Comparison of ENCODE assay signal across 11 cellular contexts in the genomic region with DNA sequence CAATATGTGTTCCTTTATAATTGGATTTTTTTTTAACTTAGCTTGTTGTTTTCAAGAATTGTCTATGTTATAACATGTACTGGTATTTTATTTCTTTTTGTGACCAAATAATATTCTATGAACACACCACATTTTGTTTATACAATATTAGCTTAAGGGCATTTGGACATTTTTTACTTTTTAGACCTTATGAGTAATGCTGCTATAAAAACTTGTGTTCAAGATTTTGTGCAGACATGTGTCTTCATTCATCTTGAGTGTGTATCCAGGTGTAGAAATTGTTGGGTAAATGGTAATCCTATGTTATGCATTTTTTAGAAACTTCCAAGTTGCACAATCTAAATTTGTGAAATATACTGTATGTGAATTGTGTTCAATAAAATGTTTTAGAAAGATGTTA.
"Had no signal": no experiment of that assay in that cellular context is flagged by ENCODE, and none has a peak within 500 bp of the region (broad histone marks: within the 10 kb centered on the region; RNA-seq: fewer than 3 reads in every experiment).

No MANE protein-coding gene starts in this region.

- H3K9me3 ChIP-seq: HAP-1 had no signal

- H3K4me3 ChIP-seq: GM23248, GM23338, HAP-1 had no signal

- H3K4me1 Mint-ChIP-seq: GM23338, H9 had no signal

- H3K36me3 ChIP-seq: HAP-1 had no signal

- ATAC-seq: GM23338, HCT116 had no signal

- H2AFZ ChIP-seq: GM23248, GM23338 had no signal

- DNase-seq: GM23248, GOT3, H7, H9, HCEC 1CT, HFFc6 had no signal

- H3K9ac ChIP-seq: GM23248 had no signal

- H3K4me2 ChIP-seq: GM23338 had no signal

- FAIRE-seq: H1, H54 had no signal

- H3K27ac ChIP-seq: GM23248 had no signal

- H3K4me3 Mint-ChIP-seq: GM23338, H9, HFFc6 had no signal

- H3K27ac Mint-ChIP-seq: GM23338, H9, HFFc6 had no signal

- H3K4me1 ChIP-seq: HAP-1 had no signal
